In genomic region chr1:117795190-117795589, GRCh38 we compare ENCODE assay signal across 13 cellular contexts.
DNase-seq lines count a peak whose midpoint lies in the region; ATAC-seq and TF ChIP-seq lines count a peak whose summit lies in the region.
"Had no signal": no experiment of that assay in that cellular context is flagged by ENCODE, and none has a peak within 500 bp of the region (broad histone marks: within the 10 kb centered on the region; RNA-seq: fewer than 3 reads in every experiment).

No MANE protein-coding gene starts in this region.

- H3K27ac ChIP-seq in fibroblast of lung (ENCODE audit: insufficient read depth, low read length): peak overlapping the region; percentile 5
- H3K27ac ChIP-seq in CD4-positive, alpha-beta memory T cell (ENCODE audit: low read depth, low read length): no peak overlapping the region

- no peak overlapping the region for H2AFZ ChIP-seq in fibroblast of lung (ENCODE audit: low read length)

- H3K27me3 ChIP-seq in fibroblast of lung (ENCODE audit: control insufficient read depth, insufficient read depth, low read length): no peaks in the 10 kb centered on the region
- H3K27me3 ChIP-seq in CD4-positive, alpha-beta memory T cell (ENCODE audit: insufficient read depth, low read length): no peaks in the 10 kb centered on the region

- intact Hi-C loops in CD4-positive, alpha-beta memory T cell (cut with micrococcal nuclease): no loop called here

- H3K9me3 ChIP-seq in fibroblast of lung (ENCODE audit: control insufficient read depth, insufficient read depth, low read depth, low read length): no peaks in the 10 kb centered on the region
- H3K9me3 ChIP-seq in CD4-positive, alpha-beta memory T cell (ENCODE audit: control insufficient read depth in 1 of 2, low read length in 2 of 2): no peaks in the 10 kb centered on the region

- no peaks in the 10 kb centered on the region for H3K36me3 Mint-ChIP-seq in progenitor cell of endocrine pancreas (ENCODE audit: insufficient read depth)
- H3K36me3 Mint-ChIP-seq in CD4-positive, alpha-beta memory T cell: no peaks in the 10 kb centered on the region
- H3K36me3 Mint-ChIP-seq: activated naive CD8-positive, alpha-beta T cell had no signal

- ATAC-seq in HG03469 (IDR thresholded peaks at IDR 0.05; ENCODE audit: unreplicated experiment) (no peak), HG03378 (IDR thresholded peaks at IDR 0.05; ENCODE audit: unreplicated experiment) (no peak)

- TF ChIP-seq CTCF in fibroblast of lung (conservative IDR thresholded peaks at IDR 0.05 in 1 of 2, IDR thresholded peaks at IDR 0.05 in 1 of 2; ENCODE audit: low read depth in 1 of 2, low read length in 2 of 2): peak; percentile 29 to 35
- no peak for TF ChIP-seq CTCF in progenitor cell of endocrine pancreas (IDR thresholded peaks at IDR 0.05; ENCODE audit: unreplicated experiment)

- H3K27me3 Mint-ChIP-seq in progenitor cell of endocrine pancreas: no peaks in the 10 kb centered on the region
- H3K27me3 Mint-ChIP-seq in CD4-positive, alpha-beta memory T cell: peaks cover 13 to 23% of the 10 kb centered on the region in 2 donors

- no peak overlapping the region for H3K9ac ChIP-seq in fibroblast of lung (ENCODE audit: insufficient read depth, low read length)

- H3K36me3 ChIP-seq in fibroblast of lung (ENCODE audit: control insufficient read depth, insufficient read depth, low read length): no peaks in the 10 kb centered on the region
- H3K36me3 ChIP-seq in CD4-positive, alpha-beta memory T cell (ENCODE audit: insufficient read depth, low read length): no peaks in the 10 kb centered on the region

- peaks cover 1% of the 10 kb centered on the region for H3K4me1 Mint-ChIP-seq in progenitor cell of endocrine pancreas (ENCODE audit: low read depth)
- no peaks in the 10 kb centered on the region for H3K4me1 Mint-ChIP-seq in CD4-positive, alpha-beta memory T cell
- H3K4me1 Mint-ChIP-seq: naive B cell had no signal

- no peak overlapping the region for H3K4me2 ChIP-seq in fibroblast of lung (ENCODE audit: extremely low read depth, insufficient read depth, low read length)

- DNase-seq in ELR (ENCODE audit: low read depth) (peak; percentile 89), RPMI7951 (ENCODE audit: low read depth) (peak; percentile 96), fibroblast of lung (ENCODE audit: low read depth in 2 of 2) (peak; percentile 88 to 89), progenitor cell of endocrine pancreas (ENCODE audit: low spot score, unreplicated experiment) (no peak), COLO668 (lab: John Stamatoyannopoulos, UW; ENCODE audit: unreplicated experiment) (no peak)
- no peak for DNase-seq in CD4-positive, alpha-beta memory T cell
- DNase-seq: activated CD8-positive, alpha-beta memory T cell treated with anti-CD3 and anti-CD28 coated beads for 24 hours; effector CD8-positive, alpha-beta T cell; naive B cell; NCI-H1105 had no signal

- POLR2A ChIA-PET in CD4-positive, alpha-beta memory T cell (lab: Charles Lee; ENCODE audit: partially characterized antibody): no interaction called here

- no peaks in the 10 kb centered on the region for H3K79me2 ChIP-seq in fibroblast of lung (ENCODE audit: control insufficient read depth, insufficient read depth, low read length)

- CTCF ChIA-PET in CD4-positive, alpha-beta memory T cell (lab: Charles Lee; ENCODE audit: partially characterized antibody): no interaction called here

- H3K27ac Mint-ChIP-seq in progenitor cell of endocrine pancreas: peak overlapping the region; percentile 12
- H3K27ac Mint-ChIP-seq in CD4-positive, alpha-beta memory T cell: no peak overlapping the region
- H3K27ac Mint-ChIP-seq: activated naive CD8-positive, alpha-beta T cell; naive B cell had no signal

- no peak overlapping the region for H3K4me3 ChIP-seq in fibroblast of lung (replicated peaks in 1 of 4; ENCODE audit: control extremely low read depth in 1 of 4, insufficient read depth in 1 of 4, low read depth in 3 of 4, low read length in 4 of 4)
- no peak overlapping the region for H3K4me3 ChIP-seq in CD4-positive, alpha-beta memory T cell (ENCODE audit: low read length in 2 of 2)

- peaks cover 6% of the 10 kb centered on the region for H3K9me3 Mint-ChIP-seq in progenitor cell of endocrine pancreas (ENCODE audit: low read depth)
- H3K9me3 Mint-ChIP-seq in CD4-positive, alpha-beta memory T cell: peaks cover 0 to 7% (median 0%) of the 10 kb centered on the region in 8 donors

- H3K4me1 ChIP-seq in fibroblast of lung (ENCODE audit: control insufficient read depth, extremely low read depth, insufficient read depth, low read length): peaks cover 17% of the 10 kb centered on the region
- no peaks in the 10 kb centered on the region for H3K4me1 ChIP-seq in CD4-positive, alpha-beta memory T cell (ENCODE audit: insufficient read depth, low read length)

- H4K20me1 ChIP-seq in fibroblast of lung (ENCODE audit: control insufficient read depth, extremely low read depth, insufficient read depth, low read length): no peaks in the 10 kb centered on the region

- H3K4me3 Mint-ChIP-seq in progenitor cell of endocrine pancreas (ENCODE audit: low read depth): no peak overlapping the region
- no peak overlapping the region for H3K4me3 Mint-ChIP-seq in CD4-positive, alpha-beta memory T cell
- H3K4me3 Mint-ChIP-seq: activated naive CD8-positive, alpha-beta T cell; naive B cell had no signal

Comparison
In these comparisons a context has a peak if more than half of its experiments do, and no peak if none do; other contexts are left out.
1. DNase-seq: peak in ELR (single experiment), RPMI7951 (single experiment) and fibroblast of lung (2 of 2); none in progenitor cell of endocrine pancreas (single experiment), CD4-positive, alpha-beta memory T cell (0 of 5) and COLO668 (single experiment).